Comparison of ENCODE assay signal across 19 cellular contexts in the genomic region with DNA sequence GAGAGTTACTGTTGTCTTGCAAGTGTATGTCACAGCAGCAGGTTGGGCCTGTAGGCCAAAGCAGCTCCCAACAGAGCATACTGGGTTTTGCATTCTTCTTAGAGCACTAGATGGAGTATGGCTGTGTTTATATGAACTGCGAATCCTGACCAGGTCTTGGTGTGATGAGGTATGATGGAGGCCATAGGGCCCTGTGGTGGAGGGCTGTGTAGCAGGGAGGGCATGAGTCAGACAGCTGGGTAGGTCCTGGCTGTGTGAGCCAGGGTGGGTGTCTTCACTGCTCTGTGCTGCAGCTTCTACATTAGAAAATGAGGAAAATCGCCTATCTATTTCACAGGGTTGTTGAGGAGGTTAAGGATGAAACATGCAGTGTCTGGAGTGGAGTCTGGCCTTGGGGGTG.
"Had no signal": no experiment of that assay in that cellular context is flagged by ENCODE, and none has a peak within 500 bp of the region (broad histone marks: within the 10 kb centered on the region; RNA-seq: fewer than 3 reads in every experiment).

No MANE protein-coding gene starts in this region.

- ATAC-seq: gastrocnemius medialis; left ventricle myocardium superior; lower lobe of right lung; naive thymus-derived CD8-positive, alpha-beta T cell; stimulated activated effector memory CD8-positive, alpha-beta T cell treated with anti-CD3 and anti-CD28 coated beads, Interleukin-12 subunit alpha, Interleukin-12 subunit beta, amount 100 ng/mL, for 72 hours had no signal

- H3K4me3 ChIP-seq: gastrocnemius medialis, lower lobe of right lung, prostate gland, right atrium auricular region, sigmoid colon, suprapubic skin, transverse colon, vagina had no signal

- H3K4me3 Mint-ChIP-seq: dendritic cell treated with granulocyte-macrophage colony-stimulating factor and Interleukin-4, amounts not matched to agents 40 ng/mL and 50 ng/mL, for 4 days; naive thymus-derived CD8-positive, alpha-beta T cell; neural crest cell; stimulated activated effector memory CD8-positive, alpha-beta T cell treated with anti-CD3 and anti-CD28 coated beads, Interleukin-12 subunit alpha, Interleukin-12 subunit beta, amount 100 ng/mL, for 72 hours; stimulated activated naive CD8-positive, alpha-beta T cell treated with anti-CD3 and anti-CD28 coated beads, Interleukin-15, Interleukin-2, amounts not matched to agents 100 ng/mL and 50 ng/mL, for 24 hours had no signal

- H3K27ac Mint-ChIP-seq: dendritic cell treated with granulocyte-macrophage colony-stimulating factor and Interleukin-4, amounts not matched to agents 40 ng/mL and 50 ng/mL, for 4 days; stimulated activated effector memory CD8-positive, alpha-beta T cell treated with anti-CD3 and anti-CD28 coated beads, Interleukin-12 subunit alpha, Interleukin-12 subunit beta, amount 100 ng/mL, for 72 hours; stimulated activated naive CD8-positive, alpha-beta T cell treated with anti-CD3 and anti-CD28 coated beads, Interleukin-15, Interleukin-2, amounts not matched to agents 100 ng/mL and 50 ng/mL, for 24 hours had no signal

- H3K9me3 ChIP-seq: gastrocnemius medialis, lower lobe of right lung, prostate gland, right atrium auricular region, sigmoid colon, suprapubic skin, transverse colon, vagina had no signal

- H3K36me3 ChIP-seq: gastrocnemius medialis, lower lobe of right lung, prostate gland, right atrium auricular region, sigmoid colon, suprapubic skin, transverse colon, vagina had no signal

- DNase-seq: effector memory CD4-positive, alpha-beta T cell; erythroblast; gastrocnemius medialis; head of caudate nucleus; left ventricle myocardium superior; lower lobe of right lung; naive thymus-derived CD8-positive, alpha-beta T cell; sigmoid colon; stimulated activated CD4-positive, alpha-beta T cell treated with anti-CD3 and anti-CD28 coated beads, Interleukin-2, amount 100 ng/mL, for 24 hours; stimulated activated CD4-positive, alpha-beta T cell treated with anti-CD3 and anti-CD28 coated beads, Interleukin-4, amount 100 ng/mL, for 24 hours; transverse colon had no signal

- H3K36me3 Mint-ChIP-seq: stimulated activated effector memory CD8-positive, alpha-beta T cell treated with anti-CD3 and anti-CD28 coated beads, Interleukin-12 subunit alpha, Interleukin-12 subunit beta, amount 100 ng/mL, for 72 hours had no signal

- H3K4me1 ChIP-seq: gastrocnemius medialis, lower lobe of right lung, prostate gland, right atrium auricular region, sigmoid colon, transverse colon, vagina had no signal

- H3K9me3 Mint-ChIP-seq: stimulated activated effector memory CD8-positive, alpha-beta T cell treated with anti-CD3 and anti-CD28 coated beads, Interleukin-12 subunit alpha, Interleukin-12 subunit beta, amount 100 ng/mL, for 72 hours had no signal

- H3K27me3 ChIP-seq: right atrium auricular region, vagina had no signal

- H3K27ac ChIP-seq: gastrocnemius medialis, lower lobe of right lung, prostate gland, right atrium auricular region, sigmoid colon, suprapubic skin, transverse colon, vagina had no signal

- H3K4me1 Mint-ChIP-seq: neural crest cell; stimulated activated effector memory CD8-positive, alpha-beta T cell treated with anti-CD3 and anti-CD28 coated beads, Interleukin-12 subunit alpha, Interleukin-12 subunit beta, amount 100 ng/mL, for 72 hours had no signal
